3 cellular contexts compared by ENCODE assay signal in the genomic region with DNA sequence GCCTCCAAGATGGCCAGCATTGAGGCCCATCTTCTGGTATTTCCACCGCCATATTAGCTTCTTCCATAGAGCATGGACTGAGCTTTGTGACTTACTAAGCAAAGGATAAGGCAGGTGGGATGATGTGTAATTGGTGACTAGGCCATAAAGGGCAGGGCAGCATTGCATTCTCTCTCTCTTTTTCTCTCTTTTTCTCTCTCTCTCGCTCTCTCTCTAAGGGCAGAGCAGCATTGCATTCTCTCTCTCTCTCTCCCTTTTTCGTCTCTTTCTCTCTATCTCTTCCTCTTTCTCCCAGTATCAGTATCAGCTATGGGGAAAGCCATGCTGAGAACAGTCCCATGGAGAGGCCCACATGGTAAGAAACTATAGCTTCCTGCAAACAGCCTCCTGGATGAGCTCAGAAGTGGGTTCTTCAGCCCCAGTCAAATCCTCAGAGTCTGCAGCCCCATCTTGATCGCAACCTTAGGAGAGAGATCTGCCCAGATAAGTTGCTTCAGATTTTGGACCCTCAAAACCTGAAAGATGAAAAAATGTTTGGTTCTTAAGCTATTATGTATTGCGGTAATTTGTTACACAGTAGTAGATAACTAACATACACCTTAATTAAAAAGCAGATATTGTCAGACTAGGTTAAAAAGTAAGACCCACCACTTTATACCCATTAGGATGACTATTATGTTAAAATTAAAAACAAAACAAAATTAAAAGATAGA.
A peak's percentile ranks its signal among the peaks of the same experiment; 100 is the strongest.
TF ChIP-seq lines count a peak whose summit lies in the region.

No MANE protein-coding gene starts in this region.

TF ChIP-seq in GM23338, 12 proteins besides CTCF, POLR2A, EP300 and RAD21 (continues in another document):
- TF ChIP-seq NANOG (IDR thresholded peaks at IDR 0.05; ENCODE audit: borderline replicate concordance), result no peak
- no peak for TF ChIP-seq JUNB (IDR thresholded peaks at IDR 0.05; ENCODE audit: unreplicated experiment)
- TF ChIP-seq ZNF114 (CRISPR knock-in tag; IDR thresholded peaks at IDR 0.05), result no peak
- no peak for TF ChIP-seq ZNF331 (CRISPR knock-in tag; IDR thresholded peaks at IDR 0.05; ENCODE audit: low read depth)
- TF ChIP-seq, protein P1, sequence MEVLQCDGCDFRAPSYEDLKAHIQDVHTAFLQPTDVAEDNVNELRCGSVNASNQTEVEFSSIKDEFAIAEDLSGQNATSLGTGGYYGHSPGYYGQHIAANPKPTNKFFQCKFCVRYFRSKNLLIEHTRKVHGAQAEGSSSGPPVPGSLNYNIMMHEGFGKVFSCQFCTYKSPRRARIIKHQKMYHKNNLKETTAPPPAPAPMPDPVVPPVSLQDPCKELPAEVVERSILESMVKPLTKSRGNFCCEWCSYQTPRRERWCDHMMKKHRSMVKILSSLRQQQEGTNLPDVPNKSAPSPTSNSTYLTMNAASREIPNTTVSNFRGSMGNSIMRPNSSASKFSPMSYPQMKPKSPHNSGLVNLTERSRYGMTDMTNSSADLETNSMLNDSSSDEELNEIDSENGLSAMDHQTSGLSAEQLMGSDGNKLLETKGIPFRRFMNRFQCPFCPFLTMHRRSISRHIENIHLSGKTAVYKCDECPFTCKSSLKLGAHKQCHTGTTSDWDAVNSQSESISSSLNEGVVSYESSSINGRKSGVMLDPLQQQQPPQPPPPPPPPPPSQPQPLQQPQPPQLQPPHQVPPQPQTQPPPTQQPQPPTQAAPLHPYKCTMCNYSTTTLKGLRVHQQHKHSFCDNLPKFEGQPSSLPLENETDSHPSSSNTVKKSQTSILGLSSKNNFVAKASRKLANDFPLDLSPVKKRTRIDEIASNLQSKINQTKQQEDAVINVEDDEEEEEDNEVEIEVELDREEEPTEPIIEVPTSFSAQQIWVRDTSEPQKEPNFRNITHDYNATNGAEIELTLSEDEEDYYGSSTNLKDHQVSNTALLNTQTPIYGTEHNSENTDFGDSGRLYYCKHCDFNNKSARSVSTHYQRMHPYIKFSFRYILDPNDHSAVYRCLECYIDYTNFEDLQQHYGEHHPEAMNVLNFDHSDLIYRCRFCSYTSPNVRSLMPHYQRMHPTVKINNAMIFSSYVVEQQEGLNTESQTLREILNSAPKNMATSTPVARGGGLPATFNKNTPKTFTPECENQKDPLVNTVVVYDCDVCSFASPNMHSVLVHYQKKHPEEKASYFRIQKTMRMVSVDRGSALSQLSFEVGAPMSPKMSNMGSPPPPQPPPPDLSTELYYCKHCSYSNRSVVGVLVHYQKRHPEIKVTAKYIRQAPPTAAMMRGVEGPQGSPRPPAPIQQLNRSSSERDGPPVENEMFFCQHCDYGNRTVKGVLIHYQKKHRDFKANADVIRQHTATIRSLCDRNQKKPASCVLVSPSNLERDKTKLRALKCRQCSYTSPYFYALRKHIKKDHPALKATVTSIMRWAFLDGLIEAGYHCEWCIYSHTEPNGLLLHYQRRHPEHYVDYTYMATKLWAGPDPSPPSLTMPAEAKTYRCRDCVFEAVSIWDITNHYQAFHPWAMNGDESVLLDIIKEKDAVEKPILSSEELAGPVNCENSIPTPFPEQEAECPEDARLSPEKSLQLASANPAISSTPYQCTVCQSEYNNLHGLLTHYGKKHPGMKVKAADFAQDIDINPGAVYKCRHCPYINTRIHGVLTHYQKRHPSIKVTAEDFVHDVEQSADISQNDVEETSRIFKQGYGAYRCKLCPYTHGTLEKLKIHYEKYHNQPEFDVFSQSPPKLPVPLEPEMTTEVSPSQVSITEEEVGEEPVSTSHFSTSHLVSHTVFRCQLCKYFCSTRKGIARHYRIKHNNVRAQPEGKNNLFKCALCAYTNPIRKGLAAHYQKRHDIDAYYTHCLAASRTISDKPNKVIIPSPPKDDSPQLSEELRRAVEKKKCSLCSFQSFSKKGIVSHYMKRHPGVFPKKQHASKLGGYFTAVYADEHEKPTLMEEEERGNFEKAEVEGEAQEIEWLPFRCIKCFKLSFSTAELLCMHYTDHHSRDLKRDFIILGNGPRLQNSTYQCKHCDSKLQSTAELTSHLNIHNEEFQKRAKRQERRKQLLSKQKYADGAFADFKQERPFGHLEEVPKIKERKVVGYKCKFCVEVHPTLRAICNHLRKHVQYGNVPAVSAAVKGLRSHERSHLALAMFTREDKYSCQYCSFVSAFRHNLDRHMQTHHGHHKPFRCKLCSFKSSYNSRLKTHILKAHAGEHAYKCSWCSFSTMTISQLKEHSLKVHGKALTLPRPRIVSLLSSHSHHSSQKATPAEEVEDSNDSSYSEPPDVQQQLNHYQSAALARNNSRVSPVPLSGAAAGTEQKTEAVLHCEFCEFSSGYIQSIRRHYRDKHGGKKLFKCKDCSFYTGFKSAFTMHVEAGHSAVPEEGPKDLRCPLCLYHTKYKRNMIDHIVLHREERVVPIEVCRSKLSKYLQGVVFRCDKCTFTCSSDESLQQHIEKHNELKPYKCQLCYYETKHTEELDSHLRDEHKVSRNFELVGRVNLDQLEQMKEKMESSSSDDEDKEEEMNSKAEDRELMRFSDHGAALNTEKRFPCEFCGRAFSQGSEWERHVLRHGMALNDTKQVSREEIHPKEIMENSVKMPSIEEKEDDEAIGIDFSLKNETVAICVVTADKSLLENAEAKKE (CRISPR knock-in tag; IDR thresholded peaks at IDR 0.05), result no peak
- TF ChIP-seq POLR2AphosphoS5 (IDR thresholded peaks at IDR 0.05; ENCODE audit: low read depth), result no peak
- TF ChIP-seq CREB1 (CRISPR knock-in tag; IDR thresholded peaks at IDR 0.05; ENCODE audit: low read depth), result no peak
- TF ChIP-seq EZH2 (IDR thresholded peaks at IDR 0.05; ENCODE audit: low read depth, unreplicated experiment), result no peak

TF ChIP-seq in HEK293, 187 proteins besides CTCF, POLR2A, EP300 and RAD21 (continued from another document):
- TF ChIP-seq YY2 (tag by site-specific recombination; IDR thresholded peaks at IDR 0.05), result no peak
- TF ChIP-seq ZNF596 (tag by site-specific recombination; IDR thresholded peaks at IDR 0.05), result peak; percentile 54; the same call in 1 of the 2 replicates
TF ChIP-seq in HEK293: peak in this region for 1.

TF ChIP-seq in K562, 482 proteins besides CTCF, POLR2A, EP300 and RAD21:
- TF ChIP-seq, protein P2, sequence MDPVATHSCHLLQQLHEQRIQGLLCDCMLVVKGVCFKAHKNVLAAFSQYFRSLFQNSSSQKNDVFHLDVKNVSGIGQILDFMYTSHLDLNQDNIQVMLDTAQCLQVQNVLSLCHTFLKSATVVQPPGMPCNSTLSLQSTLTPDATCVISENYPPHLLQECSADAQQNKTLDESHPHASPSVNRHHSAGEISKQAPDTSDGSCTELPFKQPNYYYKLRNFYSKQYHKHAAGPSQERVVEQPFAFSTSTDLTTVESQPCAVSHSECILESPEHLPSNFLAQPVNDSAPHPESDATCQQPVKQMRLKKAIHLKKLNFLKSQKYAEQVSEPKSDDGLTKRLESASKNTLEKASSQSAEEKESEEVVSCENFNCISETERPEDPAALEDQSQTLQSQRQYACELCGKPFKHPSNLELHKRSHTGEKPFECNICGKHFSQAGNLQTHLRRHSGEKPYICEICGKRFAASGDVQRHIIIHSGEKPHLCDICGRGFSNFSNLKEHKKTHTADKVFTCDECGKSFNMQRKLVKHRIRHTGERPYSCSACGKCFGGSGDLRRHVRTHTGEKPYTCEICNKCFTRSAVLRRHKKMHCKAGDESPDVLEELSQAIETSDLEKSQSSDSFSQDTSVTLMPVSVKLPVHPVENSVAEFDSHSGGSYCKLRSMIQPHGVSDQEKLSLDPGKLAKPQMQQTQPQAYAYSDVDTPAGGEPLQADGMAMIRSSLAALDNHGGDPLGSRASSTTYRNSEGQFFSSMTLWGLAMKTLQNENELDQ (CRISPR knock-in tag; IDR thresholded peaks at IDR 0.05; ENCODE audit: borderline replicate concordance), result no peak
- TF ChIP-seq ZNF507 (tag; conservative IDR thresholded peaks at IDR 0.05), result peak; percentile 55; the same call in 1 of the 2 replicates
